ENCODE assay signal across 8 cellular contexts in genomic region chr1:153775432-153776311, GRCh38. TPM values are rescaled to one million over a fixed set of nuclear protein-coding genes. Genes with fewer than 3 reads are reported as not detected.
DNase-seq lines count a peak whose midpoint lies in the region; ATAC-seq, FAIRE-seq and TF ChIP-seq lines count a peak whose summit lies in the region.

No MANE protein-coding gene starts in this region.

- TF ChIP-seq CTCF in fibroblast of mammary gland (conservative IDR thresholded peaks at IDR 0.05; ENCODE audit: control insufficient read depth, insufficient read depth, low read depth, low read length) (no peak), neural cell (IDR thresholded peaks at IDR 0.05; ENCODE audit: poor library complexity, severe bottlenecking) (peak; percentile 42)

- H3F3A ChIP-seq in neural cell (ENCODE audit: insufficient read depth, low read length, poor library complexity, severe bottlenecking): no peaks in the 10 kb centered on the region

- no peaks in the 10 kb centered on the region for H3K27me3 ChIP-seq in NT2/D1 (ENCODE audit: insufficient read depth, insufficient read length)
- no peaks in the 10 kb centered on the region for H3K27me3 ChIP-seq in neural cell (ENCODE audit: insufficient read depth, low read depth, low read length)

- DNase-seq in NT2/D1 (ENCODE audit: low read depth, low spot score): peak; percentile 82
- peak; percentile 72 to 74 for DNase-seq in activated T-cell treated with anti-CD3 and anti-CD28 coated beads, Interleukin-2, amount 50 U/mL, for 72 hours
- DNase-seq in fibroblast of mammary gland (ENCODE audit: low read depth): peak; percentile 58
- DNase-seq in frontal cortex (ENCODE audit: low spot score in 2 of 2): no peak

- no peak for TF ChIP-seq RAD21 in neural cell (conservative IDR thresholded peaks at IDR 0.05)

- peak overlapping the region; percentile 56 for H2AFZ ChIP-seq in neural cell (ENCODE audit: low read depth, low read length)

- H3K9me3 ChIP-seq in NT2/D1 (ENCODE audit: insufficient read depth, low read length) (no peaks in the 10 kb centered on the region), neural cell (ENCODE audit: low read length) (no peaks in the 10 kb centered on the region)

- peaks cover 34% of the 10 kb centered on the region for H3K4me1 ChIP-seq in NT2/D1 (ENCODE audit: insufficient read depth, insufficient read length)

- H3K9ac ChIP-seq in NT2/D1 (ENCODE audit: insufficient read length, low read depth): peak overlapping the region; percentile 99
- peak overlapping the region; percentile 89 for H3K9ac ChIP-seq in neural cell (ENCODE audit: low read length)

- H3K79me2 ChIP-seq in neural cell (replicated peaks; ENCODE audit: insufficient read depth, low read length): no peaks in the 10 kb centered on the region

- ATAC-seq in GM18858 (IDR thresholded peaks at IDR 0.05; ENCODE audit: unreplicated experiment): peak; percentile 41
- ATAC-seq in HG03571 (IDR thresholded peaks at IDR 0.05; ENCODE audit: unreplicated experiment): peak; percentile 58
- peak; percentile 72 to 75 for ATAC-seq in activated T-cell treated with anti-CD3 and anti-CD28 coated beads, Interleukin-2, amount 50 U/mL, for 72 hours (replicated peaks in 1 of 2)

- peak overlapping the region; percentile 69 for H3K4me3 ChIP-seq in NT2/D1 (ENCODE audit: insufficient read length, low read depth)
- peak overlapping the region; percentile 65 for H3K4me3 ChIP-seq in fibroblast of mammary gland (ENCODE audit: control insufficient read depth, low read depth, low read length)
- H3K4me3 ChIP-seq in neural cell (ENCODE audit: low read length): peak overlapping the region; percentile 94

- peaks cover 56% of the 10 kb centered on the region for H3K36me3 ChIP-seq in NT2/D1 (ENCODE audit: insufficient read depth, insufficient read length, low read length)
- no peaks in the 10 kb centered on the region for H3K36me3 ChIP-seq in neural cell (ENCODE audit: insufficient read depth, low read length)

- H3K9me3 Mint-ChIP-seq in activated T-cell treated with anti-CD3 and anti-CD28 coated beads, Interleukin-2, amount 50 U/mL, for 72 hours: no peaks in the 10 kb centered on the region

- peaks cover 0 to 2% of the 10 kb centered on the region in 2 donors for H3K36me3 Mint-ChIP-seq in activated T-cell treated with anti-CD3 and anti-CD28 coated beads, Interleukin-2, amount 50 U/mL, for 72 hours (ENCODE audit: insufficient read depth in 2 of 2)

- peak overlapping the region; percentile 82 for H3K4me2 ChIP-seq in neural cell (ENCODE audit: low read length)

- H3K4me3 Mint-ChIP-seq in activated T-cell treated with anti-CD3 and anti-CD28 coated beads, Interleukin-2, amount 50 U/mL, for 72 hours: peak overlapping the region; percentile 83 to 84

- peaks cover 23% of the 10 kb centered on the region for H3K4me1 Mint-ChIP-seq in activated T-cell treated with anti-CD3 and anti-CD28 coated beads, Interleukin-2, amount 50 U/mL, for 72 hours (ENCODE audit: low read depth)

- H3K27ac Mint-ChIP-seq in activated T-cell treated with anti-CD3 and anti-CD28 coated beads, Interleukin-2, amount 50 U/mL, for 72 hours: no peak overlapping the region

- no peaks in the 10 kb centered on the region for H3K27me3 Mint-ChIP-seq in activated T-cell treated with anti-CD3 and anti-CD28 coated beads, Interleukin-2, amount 50 U/mL, for 72 hours (ENCODE audit: low read depth)

- H4K20me1 ChIP-seq in neural cell (ENCODE audit: insufficient read depth): no peaks in the 10 kb centered on the region

- FAIRE-seq in frontal cortex (lab: Jason Lieb, UNC): no peak

- no peak for TF ChIP-seq EP300 in neural cell (conservative IDR thresholded peaks at IDR 0.05; ENCODE audit: poor library complexity, severe bottlenecking)

- H3K9me2 ChIP-seq in neural cell (ENCODE audit: insufficient read depth, low read length): no peaks in the 10 kb centered on the region

- H3K27ac ChIP-seq in neural cell (ENCODE audit: low read length) (peak overlapping the region; percentile 75), temporal lobe (ENCODE audit: low read depth, low read length) (peak overlapping the region; percentile 69)

TF ChIP-seq in neural cell, 6 proteins besides CTCF, POLR2A, EP300 and RAD21:
- TF ChIP-seq SMC3 (conservative IDR thresholded peaks at IDR 0.05; ENCODE audit: poor library complexity) (peak; percentile 31), POLR2AphosphoS5 (IDR thresholded peaks at IDR 0.05) (peak; percentile 85), TAF1 (IDR thresholded peaks at IDR 0.05; ENCODE audit: low read depth) (peak; percentile 60), MXI1 (conservative IDR thresholded peaks at IDR 0.05; ENCODE audit: poor library complexity, severe bottlenecking) (peak; percentile 82), EZH2 (IDR thresholded peaks at IDR 0.05; ENCODE audit: borderline replicate concordance, insufficient read depth, low read length, poor library complexity, severe bottlenecking) (no peak), REST (IDR thresholded peaks at IDR 0.05; ENCODE audit: borderline replicate concordance) (peak; percentile 65)

RNA-seq across cellular contexts. Expression of gene SLC27A3, which starts 0.5 kb away (rescaled TPM):
- 1 to 10 TPM; 5.6 to 8.3 TPM for total RNA-seq in activated T-cell treated with anti-CD3 and anti-CD28 coated beads, Interleukin-2, amount 50 U/mL, for 72 hours
- 30.6 and 38.2 TPM in 2 replicates for polyA plus RNA-seq in neural cell
- 9.1 and 11.2 TPM in 2 replicates for polyA minus RNA-seq in neural cell
- total RNA-seq in temporal lobe (9.3 TPM), frontal cortex (14.7 TPM)

RNA-seq across cellular contexts. Expression of gene INTS3, which starts 47.8 kb away (rescaled TPM):
- 10 to 100 TPM; 62.6 to 70.8 TPM for total RNA-seq in activated T-cell treated with anti-CD3 and anti-CD28 coated beads, Interleukin-2, amount 50 U/mL, for 72 hours
- polyA plus RNA-seq in neural cell: 29.9 and 31.0 TPM in 2 replicates
- 42.9 and 43.3 TPM in 2 replicates for polyA minus RNA-seq in neural cell
- total RNA-seq in temporal lobe (32.2 TPM), frontal cortex (29.8 TPM)

Comparison
In these comparisons a context has a peak if more than half of its experiments do, and no peak if none do; other contexts are left out.
1. DNase-seq: peak in NT2/D1 (single experiment), activated T-cell treated with anti-CD3 and anti-CD28 coated beads, Interleukin-2, amount 50 U/mL, for 72 hours (2 of 2) and fibroblast of mammary gland (single experiment); none in frontal cortex (0 of 2).
2. Peak in every context shown above with its lines, with median percentiles within 50 percentile points of each other: ATAC-seq and H3K4me3 ChIP-seq.